ENCODE assay signal across 8 cellular contexts in genomic region chr11:43644626-43645299, GRCh38. TPM values are rescaled to one million over a fixed set of nuclear protein-coding genes. Genes with fewer than 3 reads are reported as not detected.
DNase-seq lines count a peak whose midpoint lies in the region; ATAC-seq, FAIRE-seq and TF ChIP-seq lines count a peak whose summit lies in the region.

No MANE protein-coding gene starts in this region.

- CTCF ChIA-PET in AG04450 (lab: Charles Lee) = interaction anchor here (2.4 kb wide), 1 partner anchor 207 kb away, joined by 6 read pairs; no protein-coding TSS in a partner anchor

- intact Hi-C loops in kidney (cut with DNase I) = no loop called here

- H3K4me3 ChIP-seq in AG04450 (ENCODE audit: low read depth, low read length) (peak overlapping the region; percentile 89), kidney (ENCODE audit: low read length in 2 of 2) (peak overlapping the region; percentile 95 to 100), subcutaneous abdominal adipose tissue (ENCODE audit: low read depth in 1 of 5, low read length in 5 of 5) (peak overlapping the region; percentile 83 to 99 (median 90))

- DNase-seq in AG04450 (ENCODE audit: low read depth, low spot score) (no peak), amniotic epithelial cell (ENCODE audit: low read depth) (peak; percentile 62), kidney (no peak), HuH-7.5 (ENCODE audit: low spot score) (no peak)

- H3K4me1 ChIP-seq in kidney (ENCODE audit: control insufficient read depth in 1 of 2, insufficient read depth in 1 of 2, low read depth in 1 of 2, low read length in 2 of 2) = peaks cover 8 to 10% of the 10 kb centered on the region in 2 donors
- peaks cover 3 to 22% (median 18%) of the 10 kb centered on the region in 5 donors for H3K4me1 ChIP-seq in subcutaneous abdominal adipose tissue (ENCODE audit: control insufficient read depth in 5 of 5, insufficient read depth in 5 of 5, low read length in 5 of 5)

- no peak for TF ChIP-seq CTCF in AG04450 (IDR thresholded peaks at IDR 0.05; ENCODE audit: low read depth, low read length)
- TF ChIP-seq CTCF in kidney (IDR thresholded peaks at IDR 0.05; ENCODE audit: borderline replicate concordance, extremely low read depth, insufficient read depth) = no peak

- ATAC-seq in HG03025 (IDR thresholded peaks at IDR 0.05; ENCODE audit: low FRiP score, unreplicated experiment) (peak; percentile 5), HG02798 (IDR thresholded peaks at IDR 0.05; ENCODE audit: poor library complexity, unreplicated experiment) (no peak), GM19351 (IDR thresholded peaks at IDR 0.05; ENCODE audit: unreplicated experiment) (no peak)

- FAIRE-seq in kidney (lab: Jason Lieb, UNC) = no peak

- H3K36me3 ChIP-seq in kidney (ENCODE audit: control insufficient read depth in 1 of 2, insufficient read depth in 2 of 2, low read length in 2 of 2) (no peaks in the 10 kb centered on the region), subcutaneous abdominal adipose tissue (ENCODE audit: control insufficient read depth in 5 of 5, insufficient read depth in 5 of 5, low read length in 5 of 5) (peaks cover 2 to 3% (median 3%) of the 10 kb centered on the region in 5 donors)

- POLR2A ChIA-PET in AG04450 (lab: Yijun Ruan, JAX) = interaction anchor here (1.1 kb wide), 1 partner anchor 22 kb away, joined by 3 read pairs; no protein-coding TSS in a partner anchor

- peaks cover under 1% of the 10 kb centered on the region for H3K27me3 ChIP-seq in AG04450 (ENCODE audit: control insufficient read depth, insufficient read depth, low read length)
- peaks cover 0 to 3% (median 0%) of the 10 kb centered on the region in 5 donors for H3K27me3 ChIP-seq in subcutaneous abdominal adipose tissue (ENCODE audit: control insufficient read depth in 5 of 5, insufficient read depth in 4 of 5, low read length in 5 of 5)

- H3K9me3 ChIP-seq in AG04450 (ENCODE audit: control insufficient read depth, insufficient read depth, low read length) (no peaks in the 10 kb centered on the region), kidney (ENCODE audit: control insufficient read depth in 1 of 2, low read length in 2 of 2) (no peaks in the 10 kb centered on the region), subcutaneous abdominal adipose tissue (ENCODE audit: control insufficient read depth in 5 of 5, low read length in 5 of 5) (no peaks in the 10 kb centered on the region)

- H3K27ac ChIP-seq in AG04450 (ENCODE audit: low read depth, low read length) (no peak overlapping the region), kidney (ENCODE audit: low read depth in 2 of 2, low read length in 2 of 2) (peak overlapping the region in 1 of 2 donors; percentile 57), subcutaneous abdominal adipose tissue (ENCODE audit: low read depth, low read length) (peak overlapping the region; percentile 86)

- H3K9ac ChIP-seq in kidney (ENCODE audit: low read length in 2 of 2) = peak overlapping the region; percentile 83 to 87
- H3K9ac ChIP-seq in subcutaneous abdominal adipose tissue (ENCODE audit: low read length in 5 of 5) = peak overlapping the region; percentile 88 to 99 (median 99)

RNA-seq across cellular contexts. Expression of gene HSD17B12, which starts 35.8 kb away (rescaled TPM):
- polyA plus RNA-seq in AG04450 (2011; rRNA removed) (59.3 and 60.8 TPM in 2 replicates), kidney (ENCODE audit: insufficient read depth, low read depth, low replicate concordance) (76.9 TPM)
- polyA minus RNA-seq in AG04450 (2011; rRNA and poly(A)+ RNA removed) = 34.4 and 36.4 TPM in 2 replicates
- total RNA-seq in kidney = 100 TPM
